8 cellular contexts compared by ENCODE assay signal in the genomic region with DNA sequence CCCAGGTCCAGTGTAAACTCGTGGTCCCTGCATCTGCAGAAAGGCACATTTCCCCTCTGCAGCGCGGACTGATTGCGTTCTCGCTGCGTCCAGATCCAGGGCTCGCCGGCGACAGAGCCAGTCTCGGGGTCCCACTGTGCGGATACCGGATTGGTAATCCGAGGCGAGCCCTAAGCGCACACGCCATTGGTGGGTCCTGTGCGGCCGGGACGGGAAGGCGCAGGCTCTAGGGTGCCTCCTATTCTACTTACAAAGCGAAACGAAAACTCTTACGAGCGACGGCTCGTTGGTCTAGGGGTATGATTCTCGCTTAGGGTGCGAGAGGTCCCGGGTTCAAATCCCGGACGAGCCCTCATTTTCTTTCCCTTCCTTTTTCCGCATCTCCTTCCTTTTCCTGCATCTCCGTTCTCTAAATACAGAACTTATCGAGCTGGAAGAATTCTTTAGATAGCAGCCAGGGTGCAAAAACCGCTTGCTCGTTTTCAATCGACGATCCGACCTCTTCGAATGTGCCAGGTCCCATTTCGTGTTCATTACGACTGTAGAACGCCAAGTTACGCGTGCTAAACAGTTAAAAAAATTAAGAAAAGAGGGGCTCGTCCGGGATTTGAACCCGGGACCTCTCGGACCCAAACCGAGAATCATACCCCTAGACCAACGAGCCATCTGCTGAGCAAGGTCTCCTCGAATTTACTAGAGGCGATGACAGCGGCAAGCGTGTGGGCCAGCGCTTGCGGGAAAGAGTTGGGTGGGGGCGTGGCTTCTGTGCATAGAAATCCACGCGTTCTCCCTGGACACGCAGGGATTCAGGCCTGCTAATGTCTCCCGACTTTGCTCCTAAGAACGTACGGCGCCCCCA. TPM values are rescaled to one million over a fixed set of nuclear protein-coding genes. Genes with fewer than 3 reads are reported as not detected.
DNase-seq lines count a peak whose midpoint lies in the region; ATAC-seq and TF ChIP-seq lines count a peak whose summit lies in the region.

No MANE protein-coding gene starts in this region.

- H3K4me1 ChIP-seq in right atrium auricular region (peaks cover 0 to 12% of the 10 kb centered on the region in 2 donors), prostate gland (replicated peaks) (no peaks in the 10 kb centered on the region)

- DNase-seq in NCI-H146 treated with DMSO at 0.1 percent for 48 hours (lab: John Stamatoyannopoulos, UW; ENCODE audit: unreplicated experiment) (peak; percentile 81), right atrium auricular region (ENCODE audit: low spot score) (peak; percentile 95), prostate gland (ENCODE audit: low spot score) (peak; percentile 88), ureter (ENCODE audit: low spot score) (peak; percentile 95)

- H3K4me1 Mint-ChIP-seq in T-helper 1 cell treated with Interleukin-12 subunit alpha and Interleukin-12 subunit beta and Interleukin-4 antibody, amounts not matched to agents 30 μg/mL and 1 μg/mL, for 36 hours (ENCODE audit: low read depth): peaks cover 46% of the 10 kb centered on the region

- H3K27me3 Mint-ChIP-seq in T-helper 1 cell treated with Interleukin-12 subunit alpha and Interleukin-12 subunit beta and Interleukin-4 antibody, amounts not matched to agents 30 μg/mL and 1 μg/mL, for 36 hours (ENCODE audit: low read depth): peaks cover 29% of the 10 kb centered on the region

- no peaks in the 10 kb centered on the region for H3K36me3 ChIP-seq in right atrium auricular region
- no peaks in the 10 kb centered on the region for H3K36me3 ChIP-seq in prostate gland

- H3K9me3 ChIP-seq in right atrium auricular region (no peaks in the 10 kb centered on the region), prostate gland (no peaks in the 10 kb centered on the region)

- H3K27ac ChIP-seq in angular gyrus (ENCODE audit: low read depth, low read length) (peak overlapping the region; percentile 54), right atrium auricular region (peak overlapping the region; percentile 87), prostate gland (peak overlapping the region; percentile 80 to 81)

- WGBS in prostate gland: 1% methylated on average over 65 of the region's 65 CpGs

- intact Hi-C loops in prostate gland (cut with DNase I): loop anchor here (2.0 to 10.0 kb wide), 3 partner anchors 27 to 431 kb away; partner anchors contain the start of gene EMSY

- peak overlapping the region; percentile 93 for H3K27ac Mint-ChIP-seq in T-helper 1 cell treated with Interleukin-12 subunit alpha and Interleukin-12 subunit beta and Interleukin-4 antibody, amounts not matched to agents 30 μg/mL and 1 μg/mL, for 36 hours

- no peaks in the 10 kb centered on the region for H3K9me3 Mint-ChIP-seq in T-helper 1 cell treated with Interleukin-12 subunit alpha and Interleukin-12 subunit beta and Interleukin-4 antibody, amounts not matched to agents 30 μg/mL and 1 μg/mL, for 36 hours

- H3K36me3 Mint-ChIP-seq in T-helper 1 cell treated with Interleukin-12 subunit alpha and Interleukin-12 subunit beta and Interleukin-4 antibody, amounts not matched to agents 30 μg/mL and 1 μg/mL, for 36 hours (ENCODE audit: low read depth): peaks cover 3% of the 10 kb centered on the region

- H3K27me3 ChIP-seq in right atrium auricular region (no peaks in the 10 kb centered on the region), prostate gland (replicated peaks; ENCODE audit: insufficient read depth) (no peaks in the 10 kb centered on the region)

- TF ChIP-seq CTCF in right atrium auricular region (IDR thresholded peaks at IDR 0.05) (peak in 1 of 2 donors; percentile 5), prostate gland (IDR thresholded peaks at IDR 0.05) (peak in 1 of 4 experiments; percentile 4)

- TF ChIP-seq POLR2A in GM15510 (IDR thresholded peaks at IDR 0.05; ENCODE audit: borderline replicate concordance, extremely low read depth, insufficient read length) (peak; percentile 61), prostate gland (IDR thresholded peaks at IDR 0.05) (peak; percentile 21)

- peak overlapping the region; percentile 75 to 85 for H3K4me3 ChIP-seq in right atrium auricular region
- peak overlapping the region; percentile 47 to 77 for H3K4me3 ChIP-seq in prostate gland

- H3K4me3 Mint-ChIP-seq in T-helper 1 cell treated with Interleukin-12 subunit alpha and Interleukin-12 subunit beta and Interleukin-4 antibody, amounts not matched to agents 30 μg/mL and 1 μg/mL, for 36 hours: peak overlapping the region; percentile 86

- ATAC-seq in HG02852 (IDR thresholded peaks at IDR 0.05; ENCODE audit: unreplicated experiment): peak; percentile 66

RNA-seq across cellular contexts. Expression of gene WNT11, which starts 29.2 kb away (rescaled TPM):
- total RNA-seq in right atrium auricular region (1 to 10 TPM; 1.6 to 6.8 TPM), prostate gland (1 to 10 TPM; 4.1 to 9.3 TPM), ureter (1.7 TPM)

Comparison
In these comparisons a context has a peak if more than half of its experiments do, and no peak if none do; other contexts are left out.
1. Peak in every context shown above with its lines: DNase-seq, ATAC-seq, H3K4me3 ChIP-seq and H3K27ac ChIP-seq.